8 cellular contexts compared by ENCODE assay signal in the genomic region with DNA sequence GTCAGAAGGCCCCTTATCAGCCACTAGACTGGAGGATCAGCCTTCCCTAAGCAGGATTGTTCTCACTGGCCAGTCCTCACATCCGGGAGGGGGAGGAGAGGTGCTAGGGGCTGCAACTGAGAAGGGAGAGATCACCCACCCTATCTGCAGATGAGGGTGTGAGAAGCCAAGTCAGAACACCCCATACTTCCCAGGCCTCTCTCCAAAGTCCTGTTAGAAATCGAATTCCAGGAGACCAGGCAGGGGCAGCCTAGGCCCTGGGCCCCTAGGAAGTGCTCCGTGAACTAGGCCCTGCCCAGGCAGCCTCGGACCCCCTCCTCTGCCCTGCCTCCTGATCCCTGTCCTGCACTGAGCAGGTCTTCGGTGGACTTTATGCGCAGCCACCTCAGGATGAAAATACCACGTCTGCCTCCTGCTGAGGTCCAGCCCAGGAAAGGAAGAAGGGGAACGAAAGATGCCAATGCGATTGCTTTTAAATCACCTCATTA. TPM values are rescaled to one million over a fixed set of nuclear protein-coding genes. Genes with fewer than 3 reads are reported as not detected.
A peak's percentile ranks its signal among the peaks of the same experiment; 100 is the strongest.
DNase-seq lines count a peak whose midpoint lies in the region; ATAC-seq, FAIRE-seq and TF ChIP-seq lines count a peak whose summit lies in the region.

No MANE protein-coding gene starts in this region.

- no peak overlapping the region for H3K27ac ChIP-seq in K562 (ENCODE audit: extremely low read depth, low read depth, low read length)
- peak overlapping the region; percentile 81 to 97 for H3K27ac ChIP-seq in thoracic aorta

- ATAC-seq in stimulated activated naive CD8-positive, alpha-beta T cell treated with anti-CD3 and anti-CD28 coated beads, Interleukin-15, Interleukin-2, amounts not matched to agents 100 U/mL and 50 U/mL, for 24 hours = no peak
- ATAC-seq in K562 = no peak
- ATAC-seq in thoracic aorta (ENCODE audit: insufficient number of reproducible peaks, low FRiP score, low read depth) = no peak
- no peak for ATAC-seq in HG03565 (IDR thresholded peaks at IDR 0.05; ENCODE audit: unreplicated experiment)

- TF ChIP-seq POLR2A in K562 (conservative IDR thresholded peaks at IDR 0.05) = no peak

- peak overlapping the region; percentile 76 for H3K4me2 ChIP-seq in K562 (ENCODE audit: insufficient read depth, low read length)

- no peak for TF ChIP-seq CTCF in K562 (IDR thresholded peaks at IDR 0.05 in 2 of 3, conservative IDR thresholded peaks at IDR 0.05 in 1 of 3; ENCODE audit: insufficient read depth in 2 of 3, low read depth in 1 of 3, low read length in 3 of 3)
- no peak for TF ChIP-seq CTCF in kidney epithelial cell (IDR thresholded peaks at IDR 0.05; ENCODE audit: insufficient read depth, low read length, poor library complexity, severe bottlenecking)
- TF ChIP-seq CTCF in thoracic aorta (IDR thresholded peaks at IDR 0.05) = no peak
- no peak for TF ChIP-seq CTCF in GM13977 (IDR thresholded peaks at IDR 0.05; ENCODE audit: extremely low read depth, insufficient read depth, missing control alignments)

- H4K20me1 ChIP-seq in K562 (replicated peaks; ENCODE audit: control insufficient read depth, insufficient read depth, low read length) = no peaks in the 10 kb centered on the region

- peaks cover 41% of the 10 kb centered on the region for H3K27me3 Mint-ChIP-seq in stimulated activated naive CD8-positive, alpha-beta T cell treated with anti-CD3 and anti-CD28 coated beads, Interleukin-15, Interleukin-2, amounts not matched to agents 100 ng/mL and 50 ng/mL, for 24 hours

- peak overlapping the region; percentile 93 for H2AFZ ChIP-seq in K562 (ENCODE audit: low read depth, low read length)

- TF ChIP-seq EP300 in K562 (IDR thresholded peaks at IDR 0.05; ENCODE audit: low read length) = no peak

- peaks cover 2% of the 10 kb centered on the region for H3K9me1 ChIP-seq in K562 (ENCODE audit: control insufficient read depth, insufficient read depth, low read length)

- H3K9me3 Mint-ChIP-seq in stimulated activated naive CD8-positive, alpha-beta T cell treated with anti-CD3 and anti-CD28 coated beads, Interleukin-15, Interleukin-2, amounts not matched to agents 100 ng/mL and 50 ng/mL, for 24 hours = no peaks in the 10 kb centered on the region

- 18% methylated on average over 3 of the region's 9 CpGs for WGBS in K562 (ENCODE audit: insufficient coverage, low coverage, missing lambda C conversion rate)

- no peaks in the 10 kb centered on the region for H3K36me3 Mint-ChIP-seq in stimulated activated naive CD8-positive, alpha-beta T cell treated with anti-CD3 and anti-CD28 coated beads, Interleukin-15, Interleukin-2, amounts not matched to agents 100 ng/mL and 50 ng/mL, for 24 hours (ENCODE audit: low read depth)

- peaks cover 8% of the 10 kb centered on the region for H3K4me1 Mint-ChIP-seq in stimulated activated naive CD8-positive, alpha-beta T cell treated with anti-CD3 and anti-CD28 coated beads, Interleukin-15, Interleukin-2, amounts not matched to agents 100 ng/mL and 50 ng/mL, for 24 hours (ENCODE audit: low read depth)

- peak overlapping the region in 1 of 2 experiments; percentile 92; a peak in 1 of 4 replicates for H3K9ac ChIP-seq in K562 (ENCODE audit: insufficient read depth in 1 of 2, low read depth in 2 of 2, low read length in 2 of 2)

- TF ChIP-seq RAD21 in K562 (CRISPR knock-in tag; conservative IDR thresholded peaks at IDR 0.05 in 1 of 2, IDR thresholded peaks at IDR 0.05 in 1 of 2) = no peak

- no peaks in the 10 kb centered on the region for H3K9me3 ChIP-seq in K562 (replicated peaks; ENCODE audit: control insufficient read depth, insufficient read depth, low read depth, low read length)
- no peaks in the 10 kb centered on the region for H3K9me3 ChIP-seq in thoracic aorta

- H3K4me3 Mint-ChIP-seq in stimulated activated naive CD8-positive, alpha-beta T cell treated with anti-CD3 and anti-CD28 coated beads, Interleukin-15, Interleukin-2, amounts not matched to agents 100 ng/mL and 50 ng/mL, for 24 hours = peak overlapping the region; percentile 77

- CTCF ChIA-PET in K562 (lab: Yijun Ruan, JAX; ENCODE audit: low intra/inter-chr PET ratio) = interaction anchor here (0.7 kb wide), 1 partner anchor 46 kb away, joined by 3 read pairs; no protein-coding TSS in a partner anchor

- H3K36me3 ChIP-seq in K562 (ENCODE audit: control insufficient read depth, insufficient read depth, low read length) = no peaks in the 10 kb centered on the region
- H3K36me3 ChIP-seq in kidney epithelial cell (ENCODE audit: control insufficient read depth, insufficient read depth, low read length) = no peaks in the 10 kb centered on the region
- no peaks in the 10 kb centered on the region for H3K36me3 ChIP-seq in thoracic aorta

- POLR2A ChIA-PET in K562 (lab: Yijun Ruan, JAX) = interaction anchor here (0.6 kb wide), 1 partner anchor 28 kb away, joined by 3 read pairs; no protein-coding TSS in a partner anchor

- intact Hi-C loops in K562 (cut with micrococcal nuclease) = no loop called here

- no peaks in the 10 kb centered on the region for H3K79me2 ChIP-seq in K562 (ENCODE audit: control insufficient read depth, insufficient read depth, low read length)

- in situ Hi-C loops in K562 (cut with MboI) (no loop called here), GM13977 (cut with MboI; ENCODE audit: low pct_unique_long_range_greater_than_20kb, low sequenced_read_pairs, unreplicated experiment) (no loop called here)

- no peak for FAIRE-seq in K562 (lab: Jason Lieb, UNC)

- no peaks in the 10 kb centered on the region for H3K27me3 ChIP-seq in K562 (ENCODE audit: control insufficient read depth in 2 of 2, insufficient read depth in 2 of 2, low read length in 2 of 2)
- no peaks in the 10 kb centered on the region for H3K27me3 ChIP-seq in kidney epithelial cell (ENCODE audit: control insufficient read depth, insufficient read depth, low read length)
- H3K27me3 ChIP-seq in thoracic aorta (replicated peaks; ENCODE audit: insufficient read depth) = no peaks in the 10 kb centered on the region

- H3K4me3 ChIP-seq in K562 (peak overlapping the region; percentile 63), kidney epithelial cell (ENCODE audit: low read depth, low read length) (peak overlapping the region; percentile 68), thoracic aorta (peak overlapping the region; percentile 95)

- no peak overlapping the region for H3K27ac Mint-ChIP-seq in stimulated activated naive CD8-positive, alpha-beta T cell treated with anti-CD3 and anti-CD28 coated beads, Interleukin-15, Interleukin-2, amounts not matched to agents 100 ng/mL and 50 ng/mL, for 24 hours

- DNase-seq in stimulated activated naive CD8-positive, alpha-beta T cell treated with anti-CD3 and anti-CD28 coated beads, Interleukin-15, Interleukin-2, amounts not matched to agents 100 U/mL and 50 U/mL, for 24 hours = no peak
- DNase-seq in K562 (ENCODE audit: extremely low read depth in 1 of 4, low spot score in 3 of 4) (no peak), kidney epithelial cell (ENCODE audit: low read depth) (no peak), thoracic aorta (ENCODE audit: low spot score) (no peak), GM13977 (ENCODE audit: low spot score) (no peak), LoVo (ENCODE audit: low spot score) (no peak)

- peaks cover 5 to 14% of the 10 kb centered on the region in 2 experiments; a peak in 4 of 5 replicates for H3K4me1 ChIP-seq in K562 (replicated peaks in 1 of 2; ENCODE audit: control insufficient read depth in 2 of 2, insufficient read depth in 2 of 2, low read length in 2 of 2)
- peaks cover 6 to 33% of the 10 kb centered on the region in 2 donors for H3K4me1 ChIP-seq in thoracic aorta (ENCODE audit: control insufficient read depth in 1 of 2, low read depth in 2 of 2)

- BruUV-seq in K562 (replicated peaks; lab: Mats Ljungman, UMichigan) = no TSS peak

RNA-seq across cellular contexts. Expression of gene DZIP1L, which starts 0.9 kb away (rescaled TPM):
- 1.6 and 2.5 TPM in 2 replicates for total RNA-seq in K562 (2011; cell fraction: chromatin; rRNA removed; ENCODE audit: low replicate concordance)
- total RNA-seq in K562 (2011; cell fraction: nucleolus; rRNA removed) = 1.5 and 2.5 TPM in 2 replicates
- total RNA-seq in K562 (2011; cell fraction: nucleoplasm; rRNA removed) = 0.73 and 0.76 TPM in 2 replicates
- 0.41 and 1.5 TPM in 2 replicates for total RNA-seq in K562 (2014; rRNA removed)
- 0.22 and 0.25 TPM in 2 replicates for total RNA-seq in K562 (2014; rRNA removed; fragmentation: Illumina TruSeq; extraction: Trizol)
- total RNA-seq in K562 (2015; rRNA removed; fragmentation: Illumina TruSeq; extraction: Trizol) = 0.54 and 0.57 TPM in 2 replicates
- total RNA-seq in K562 (2021) = 0.44 and 0.65 TPM in 2 replicates
- 0.14 and 0.18 TPM in 2 replicates for polyA plus RNA-seq in K562 (2011; rRNA removed)
- 0.12 and 0.88 TPM in 2 replicates for polyA plus RNA-seq in K562 (2011; cell fraction: cytosol; rRNA removed)
- 1.2 and 1.5 TPM in 2 replicates for polyA plus RNA-seq in K562 (2011; cell fraction: nucleus; rRNA removed)
- 0.36 and 0.53 TPM in 2 replicates for polyA plus RNA-seq in K562 (2012)
- polyA plus RNA-seq in K562 (2014; fragmentation: Illumina TruSeq; extraction: Trizol) = 0.08 and 0.52 TPM in 2 replicates
- under 1 TPM in 1 of 2 experiments, not detected in 1; 0.03 TPM for polyA plus RNA-seq in K562 (2014; fragmentation: Nextera tagmentation; extraction: Ambion mirVana)
- 1.0 and 1.1 TPM in 2 replicates for polyA plus RNA-seq in K562 (2014; rRNA removed)
- polyA minus RNA-seq in K562 (2011; rRNA and poly(A)+ RNA removed) = 0.63 TPM in 1 of 2 replicates, not detected in the other
- not detected in 2 replicates for polyA minus RNA-seq in K562 (2011; cell fraction: cytosol; rRNA and poly(A)+ RNA removed)
- 0.67 and 1.2 TPM in 2 replicates for polyA minus RNA-seq in K562 (2011; cell fraction: nucleus; rRNA and poly(A)+ RNA removed)
- 6.6 and 9.2 TPM in 2 replicates for total RNA-seq in kidney epithelial cell
- total RNA-seq in thoracic aorta = 100 to 1,000 TPM in 1 of 2 donors, 10 to 100 TPM in 1; 61.1 to 110 TPM

RNA-seq across cellular contexts. Expression of gene A4GNT, which starts 17.7 kb away (rescaled TPM):
- total RNA-seq in K562 (2011; cell fraction: chromatin; rRNA removed; ENCODE audit: low replicate concordance) = not detected in 2 replicates
- not detected in 2 replicates for total RNA-seq in K562 (2011; cell fraction: nucleolus; rRNA removed)
- not detected in 2 replicates for total RNA-seq in K562 (2011; cell fraction: nucleoplasm; rRNA removed)
- not detected in 2 replicates for total RNA-seq in K562 (2014; rRNA removed)
- not detected in 2 replicates for total RNA-seq in K562 (2014; rRNA removed; fragmentation: Illumina TruSeq; extraction: Trizol)
- not detected in 2 replicates for total RNA-seq in K562 (2015; rRNA removed; fragmentation: Illumina TruSeq; extraction: Trizol)
- not detected in 2 replicates for total RNA-seq in K562 (2021)
- polyA plus RNA-seq in K562 (2011; rRNA removed) = not detected in 2 replicates
- polyA plus RNA-seq in K562 (2011; cell fraction: cytosol; rRNA removed) = not detected in 2 replicates
- polyA plus RNA-seq in K562 (2011; cell fraction: nucleus; rRNA removed) = not detected in 2 replicates
- polyA plus RNA-seq in K562 (2012) = 0.08 TPM in 1 of 2 replicates, not detected in the other
- polyA plus RNA-seq in K562 (2014; fragmentation: Illumina TruSeq; extraction: Trizol) = not detected in 2 replicates
- polyA plus RNA-seq in K562 (2014; fragmentation: Nextera tagmentation; extraction: Ambion mirVana) = not detected
- not detected in 2 replicates for polyA plus RNA-seq in K562 (2014; rRNA removed)
- not detected in 2 replicates for polyA minus RNA-seq in K562 (2011; rRNA and poly(A)+ RNA removed)
- polyA minus RNA-seq in K562 (2011; cell fraction: cytosol; rRNA and poly(A)+ RNA removed) = not detected in 2 replicates
- not detected in 2 replicates for polyA minus RNA-seq in K562 (2011; cell fraction: nucleus; rRNA and poly(A)+ RNA removed)
- not detected in 2 replicates for total RNA-seq in kidney epithelial cell
- not detected for total RNA-seq in thoracic aorta
